8 cellular contexts compared by ENCODE assay signal in genomic region chr5:91182763-91183162, GRCh38.
A peak's percentile ranks its signal among the peaks of the same experiment; 100 is the strongest.
DNase-seq lines count a peak whose midpoint lies in the region; ATAC-seq, FAIRE-seq and TF ChIP-seq lines count a peak whose summit lies in the region.

No MANE protein-coding gene starts in this region.

- H3K27me3 ChIP-seq in liver (ENCODE audit: control insufficient read depth in 4 of 4, insufficient read depth in 4 of 4, low read length in 3 of 4), result no peaks in the 10 kb centered on the region
- H3K27me3 ChIP-seq in HepG2 (ENCODE audit: control insufficient read depth in 1 of 2, insufficient read depth in 2 of 2, low read length in 2 of 2), result no peaks in the 10 kb centered on the region
- H3K27me3 ChIP-seq in colonic mucosa, result no peaks in the 10 kb centered on the region

- ATAC-seq in HepG2 (no peak), HG03520 (IDR thresholded peaks at IDR 0.05; ENCODE audit: unreplicated experiment) (peak; percentile 74), sciatic nerve (peak; percentile 86)

- TF ChIP-seq EP300 in HepG2 (IDR thresholded peaks at IDR 0.05; ENCODE audit: low read depth in 2 of 2, low read length in 2 of 2) (no peak), HepG2 (CRISPR knock-in tag; IDR thresholded peaks at IDR 0.05; ENCODE audit: borderline replicate concordance) (no peak)

- in situ Hi-C loops in HepG2 (cut with HindIII; ENCODE audit: extremely low pct_ligation_motif_present, low pct_unique_long_range_greater_than_20kb), result no loop called here

- TF ChIP-seq CTCF in liver (IDR thresholded peaks at IDR 0.05; ENCODE audit: low read depth, low read length, missing input control), result no peak
- TF ChIP-seq CTCF in HepG2 (CRISPR knock-in tag; IDR thresholded peaks at IDR 0.05), result no peak
- no peak for TF ChIP-seq CTCF in colonic mucosa (IDR thresholded peaks at IDR 0.05)

- H3K4me1 ChIP-seq in liver (ENCODE audit: control insufficient read depth in 4 of 4, insufficient read depth in 4 of 4, low read length in 3 of 4), result no peaks in the 10 kb centered on the region
- no peaks in the 10 kb centered on the region for H3K4me1 ChIP-seq in HepG2 (ENCODE audit: insufficient read depth, low read length)
- no peaks in the 10 kb centered on the region for H3K4me1 ChIP-seq in colonic mucosa

- H3K4me3 ChIP-seq in liver (ENCODE audit: low read depth in 1 of 3, low read length in 3 of 3), result no peak overlapping the region
- H3K4me3 ChIP-seq in HepG2 (replicated peaks in 1 of 3; ENCODE audit: insufficient read depth in 1 of 3, low read depth in 2 of 3, low read length in 3 of 3), result no peak overlapping the region
- no peak overlapping the region for H3K4me3 ChIP-seq in colonic mucosa

- POLR2A ChIA-PET in HepG2 (lab: Yijun Ruan, JAX), result no interaction called here

- DNase-seq in HepG2 (ENCODE audit: low spot score), result no peak
- peak; percentile 68 for DNase-seq in colonic mucosa
- DNase-seq in sciatic nerve (ENCODE audit: low spot score), result no peak
- no peak for DNase-seq in activated CD4-positive, alpha-beta T cell treated with anti-CD3 and anti-CD28 coated beads for 1 hour
- DNase-seq in NCI-H146 (lab: John Stamatoyannopoulos, UW), result no peak
- no peak for DNase-seq in AG08396 (ENCODE audit: low spot score)

- FAIRE-seq in HepG2 (lab: Jason Lieb, UNC), result no peak

- no peak overlapping the region for H3K4me2 ChIP-seq in HepG2 (ENCODE audit: low read depth, low read length)

- H3K36me3 ChIP-seq in liver (ENCODE audit: control insufficient read depth in 4 of 4, insufficient read depth in 3 of 4, low read depth in 1 of 4, low read length in 3 of 4), result no peaks in the 10 kb centered on the region
- H3K36me3 ChIP-seq in HepG2 (replicated peaks in 1 of 2; ENCODE audit: control insufficient read depth in 1 of 2, insufficient read depth in 2 of 2, low read length in 2 of 2), result no peaks in the 10 kb centered on the region
- H3K36me3 ChIP-seq in colonic mucosa, result no peaks in the 10 kb centered on the region

- no peaks in the 10 kb centered on the region for H4K20me1 ChIP-seq in HepG2 (ENCODE audit: insufficient read depth, low read length)

- no peak for TF ChIP-seq POLR2A in HepG2 (IDR thresholded peaks at IDR 0.05; ENCODE audit: insufficient read depth in 1 of 2, low read depth in 2 of 2, low read length in 2 of 2)

- no peaks in the 10 kb centered on the region for H3K79me2 ChIP-seq in HepG2 (ENCODE audit: insufficient read depth, low read length)

- H3K27ac ChIP-seq in liver (ENCODE audit: low read depth in 1 of 2, low read length in 2 of 2) (no peak overlapping the region), HepG2 (ENCODE audit: extremely low read length, insufficient read depth, low read length) (no peak overlapping the region), colonic mucosa (peak overlapping the region; percentile 58)

- intact Hi-C loops in HepG2 (cut with micrococcal nuclease; ENCODE audit: unreplicated experiment) (no loop called here), colonic mucosa (cut with DNase I) (no loop called here), sciatic nerve (cut with DNase I) (no loop called here)

- no peaks in the 10 kb centered on the region for H3K9me3 ChIP-seq in liver (ENCODE audit: control insufficient read depth in 4 of 4, low read length in 3 of 4)
- H3K9me3 ChIP-seq in HepG2 (ENCODE audit: low read length), result no peaks in the 10 kb centered on the region
- H3K9me3 ChIP-seq in colonic mucosa, result no peaks in the 10 kb centered on the region

- no peak overlapping the region for H2AFZ ChIP-seq in HepG2 (ENCODE audit: low read length)

- WGBS in liver, result 55% methylated on average over 4 of the region's 4 CpGs
- WGBS in HepG2 (ENCODE audit: low lambda C conversion rate), result 16% methylated on average over 4 of the region's 4 CpGs

- CTCF ChIA-PET in HepG2 (lab: Yijun Ruan, JAX; ENCODE audit: low intra/inter-chr PET ratio, low total read pairs), result no interaction called here

- H3K9ac ChIP-seq in liver (ENCODE audit: low read depth in 1 of 2, low read length in 2 of 2), result no peak overlapping the region
- no peak overlapping the region for H3K9ac ChIP-seq in HepG2 (ENCODE audit: insufficient read depth, low read depth, low read length)
- no peak overlapping the region for H3K9ac ChIP-seq in colonic mucosa (ENCODE audit: low read depth in 2 of 2, low read length in 2 of 2)

- TF ChIP-seq RAD21 in liver (IDR thresholded peaks at IDR 0.05) (peak; percentile 9 to 14), HepG2 (CRISPR knock-in tag; IDR thresholded peaks at IDR 0.05) (no peak)

- no TSS peak for BruUV-seq in HepG2 (replicated peaks; lab: Mats Ljungman, UMichigan)

TF ChIP-seq in liver, 16 proteins besides CTCF, POLR2A, EP300 and RAD21:
- no peak for TF ChIP-seq ATF3 (IDR thresholded peaks at IDR 0.05)
- no peak for TF ChIP-seq NR2F2 (IDR thresholded peaks at IDR 0.05)
- no peak for TF ChIP-seq HNF4G (IDR thresholded peaks at IDR 0.05)
- TF ChIP-seq EGR1 (IDR thresholded peaks at IDR 0.05; ENCODE audit: low read depth in 2 of 2), result no peak
- TF ChIP-seq FOXA1 (IDR thresholded peaks at IDR 0.05), result no peak
- TF ChIP-seq RXRA (IDR thresholded peaks at IDR 0.05), result no peak
- no peak for TF ChIP-seq FOXA2 (IDR thresholded peaks at IDR 0.05)
- TF ChIP-seq TAF1 (conservative IDR thresholded peaks at IDR 0.05), result no peak
- no peak for TF ChIP-seq SP1 (IDR thresholded peaks at IDR 0.05)
- TF ChIP-seq MAX (IDR thresholded peaks at IDR 0.05), result no peak

TF ChIP-seq in HepG2, 621 proteins besides CTCF, POLR2A, EP300 and RAD21 (continues in another document):
- TF ChIP-seq ZNF430 (CRISPR knock-in tag; IDR thresholded peaks at IDR 0.05) (no peak), SYNCRIP (IDR thresholded peaks at IDR 0.05; ENCODE audit: insufficient read depth, low read depth, low read length) (no peak), PREB (CRISPR knock-in tag; IDR thresholded peaks at IDR 0.05) (no peak), CSRNP2 (CRISPR knock-in tag; conservative IDR thresholded peaks at IDR 0.05; ENCODE audit: low read depth) (no peak), ZNF207 (IDR thresholded peaks at IDR 0.05; ENCODE audit: borderline replicate concordance) (no peak), ZNF597 (CRISPR knock-in tag; IDR thresholded peaks at IDR 0.05) (no peak), EEA1 (CRISPR knock-in tag; IDR thresholded peaks at IDR 0.05; ENCODE audit: borderline replicate concordance) (no peak), CERS6 (CRISPR knock-in tag; IDR thresholded peaks at IDR 0.05) (no peak), SAP130 (CRISPR knock-in tag; IDR thresholded peaks at IDR 0.05; ENCODE audit: low read depth) (no peak), MEF2D (CRISPR knock-in tag; IDR thresholded peaks at IDR 0.05) (no peak), ZNF484 (CRISPR knock-in tag; IDR thresholded peaks at IDR 0.05; ENCODE audit: borderline replicate concordance, low read depth) (no peak), FOXJ3 (CRISPR knock-in tag; IDR thresholded peaks at IDR 0.05; ENCODE audit: borderline replicate concordance) (no peak), ZBTB44 (CRISPR knock-in tag; IDR thresholded peaks at IDR 0.05) (no peak), TBL1XR1 (IDR thresholded peaks at IDR 0.05; ENCODE audit: borderline replicate concordance, low read length, partially characterized antibody) (no peak)
